Comparison of ENCODE assay signal across 21 cellular contexts in genomic region chr9:95140821-95141220, GRCh38.
DNase-seq lines count a peak whose midpoint lies in the region; ATAC-seq and TF ChIP-seq lines count a peak whose summit lies in the region.
"Had no signal": no experiment of that assay in that cellular context is flagged by ENCODE, and none has a peak within 500 bp of the region (broad histone marks: within the 10 kb centered on the region; RNA-seq: fewer than 3 reads in every experiment).

No MANE protein-coding gene starts in this region.

- peak overlapping the region in 1 of 4 donors; percentile 21 for H3K27ac ChIP-seq in tibial nerve

- H3K27ac Mint-ChIP-seq in stimulated activated effector memory CD8-positive, alpha-beta T cell treated with anti-CD3 and anti-CD28 coated beads, Interleukin-12 subunit alpha, Interleukin-12 subunit beta, amount 100 ng/mL, for 72 hours: peak overlapping the region; percentile 20
- H3K27ac Mint-ChIP-seq: HFFc6 had no signal

- WGBS in tibial nerve, 2 donors: 69 to 74% methylated on average over 2 of the region's 2 CpGs

- peaks cover 0 to 19% (median 3%) of the 10 kb centered on the region in 4 donors for H3K4me1 ChIP-seq in tibial nerve

- H3K4me3 ChIP-seq in fibroblast of villous mesenchyme (ENCODE audit: low read depth, low read length) (no peak overlapping the region), tibial nerve (no peak overlapping the region)

- no peak for TF ChIP-seq POLR2A in tibial nerve (IDR thresholded peaks at IDR 0.05)

- DNase-seq in EL (peak; percentile 16), LHCN-M2 (ENCODE audit: low read depth) (peak; percentile 25), fibroblast of villous mesenchyme (ENCODE audit: low read depth) (peak; percentile 24), tibial nerve (ENCODE audit: low spot score in 2 of 2) (no peak)
- no peak for DNase-seq in stimulated activated effector memory CD8-positive, alpha-beta T cell treated with anti-CD3 and anti-CD28 coated beads, Interleukin-12 subunit alpha, Interleukin-12 subunit beta, amount 100 ng/mL, for 72 hours (ENCODE audit: low spot score in 2 of 2)
- no peak for DNase-seq in effector CD4-positive, alpha-beta T cell
- DNase-seq: BE2C; C1 segment of cervical spinal cord; CD8-positive, alpha-beta memory T cell; COR-L47; DMS 273 treated with DMSO at 0.1 percent for 48 hours; DMS53; DND-41; GF-D8; GOT3; H7; HFFc6 had no signal

- no peaks in the 10 kb centered on the region for H3K9me3 ChIP-seq in tibial nerve
- H3K9me3 ChIP-seq: BE2C had no signal

- TF ChIP-seq CTCF in fibroblast of villous mesenchyme (IDR thresholded peaks at IDR 0.05; ENCODE audit: insufficient read depth, low read depth, low read length) (no peak), tibial nerve (IDR thresholded peaks at IDR 0.05) (no peak)

- ATAC-seq in stimulated activated effector memory CD8-positive, alpha-beta T cell treated with anti-CD3 and anti-CD28 coated beads, Interleukin-12 subunit alpha, Interleukin-12 subunit beta, amount 100 ng/mL, for 72 hours: no peak
- no peak for ATAC-seq in GM21529 (IDR thresholded peaks at IDR 0.05; ENCODE audit: unreplicated experiment)
- ATAC-seq: HCT116, HepG2 had no signal

- H3K9me3 Mint-ChIP-seq in stimulated activated effector memory CD8-positive, alpha-beta T cell treated with anti-CD3 and anti-CD28 coated beads, Interleukin-12 subunit alpha, Interleukin-12 subunit beta, amount 100 ng/mL, for 72 hours: no peaks in the 10 kb centered on the region
- H3K9me3 Mint-ChIP-seq: CD4-positive, CD25-positive, alpha-beta regulatory T cell; CD8-positive, alpha-beta memory T cell; HFFc6 had no signal

- no peak for TF ChIP-seq EP300 in tibial nerve (IDR thresholded peaks at IDR 0.05)

- H3K36me3 ChIP-seq in tibial nerve: peaks cover 0 to 5% (median 0%) of the 10 kb centered on the region in 3 donors
- H3K36me3 ChIP-seq: BE2C had no signal

- no peak overlapping the region for H3K4me3 Mint-ChIP-seq in stimulated activated effector memory CD8-positive, alpha-beta T cell treated with anti-CD3 and anti-CD28 coated beads, Interleukin-12 subunit alpha, Interleukin-12 subunit beta, amount 100 ng/mL, for 72 hours
- H3K4me3 Mint-ChIP-seq: CD4-positive, CD25-positive, alpha-beta regulatory T cell; CD8-positive, alpha-beta memory T cell; HFFc6 had no signal

- no peaks in the 10 kb centered on the region for H3K36me3 Mint-ChIP-seq in stimulated activated effector memory CD8-positive, alpha-beta T cell treated with anti-CD3 and anti-CD28 coated beads, Interleukin-12 subunit alpha, Interleukin-12 subunit beta, amount 100 ng/mL, for 72 hours

- H3K4me1 Mint-ChIP-seq in stimulated activated effector memory CD8-positive, alpha-beta T cell treated with anti-CD3 and anti-CD28 coated beads, Interleukin-12 subunit alpha, Interleukin-12 subunit beta, amount 100 ng/mL, for 72 hours: no peaks in the 10 kb centered on the region
- H3K4me1 Mint-ChIP-seq: CD8-positive, alpha-beta memory T cell had no signal

- H3K27me3 ChIP-seq in tibial nerve: no peaks in the 10 kb centered on the region
- H3K27me3 ChIP-seq: BE2C had no signal

Comparison
In these comparisons a context has a peak if more than half of its experiments do, and no peak if none do; other contexts are left out.
1. DNase-seq: peak in EL (single experiment), LHCN-M2 (single experiment) and fibroblast of villous mesenchyme (single experiment); none in stimulated activated effector memory CD8-positive, alpha-beta T cell treated with anti-CD3 and anti-CD28 coated beads, Interleukin-12 subunit alpha, Interleukin-12 subunit beta, amount 100 ng/mL, for 72 hours (0 of 2), effector CD4-positive, alpha-beta T cell (single experiment) and tibial nerve (0 of 2).